In the genomic region with DNA sequence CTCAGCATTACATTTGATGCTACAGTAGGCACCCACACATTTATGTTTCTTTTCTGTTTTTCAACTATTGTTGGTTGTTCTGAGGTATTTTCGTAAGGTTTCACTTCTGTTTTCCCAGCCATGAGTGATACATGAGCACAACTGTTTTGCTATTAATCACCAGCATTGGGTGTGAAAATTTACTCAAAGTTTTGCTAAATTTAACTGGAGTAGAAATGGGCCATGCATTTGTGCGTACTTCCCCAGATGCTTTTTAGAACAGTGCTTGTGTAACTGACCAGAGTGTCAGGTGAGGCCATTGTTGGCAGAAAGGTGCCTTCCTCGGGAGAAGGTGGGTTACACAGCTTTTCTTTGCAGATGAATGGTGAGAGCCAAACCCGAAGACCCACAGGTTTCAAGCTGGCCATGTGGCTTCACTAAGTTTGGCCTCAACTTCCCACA, we compare ENCODE assay signal across 8 cellular contexts.
A peak's percentile ranks its signal among the peaks of the same experiment; 100 is the strongest.
DNase-seq lines count a peak whose midpoint lies in the region; ATAC-seq lines count a peak whose summit lies in the region.

No MANE protein-coding gene starts in this region.

- H3K9me2 ChIP-seq in GM23248 (ENCODE audit: insufficient read depth) = no peaks in the 10 kb centered on the region

- in situ Hi-C loops in GM23248 (cut with MboI) = no loop called here

- no peak overlapping the region for H3K4me2 ChIP-seq in GM23248 (ENCODE audit: unreplicated experiment)

- no peaks in the 10 kb centered on the region for H4K20me1 ChIP-seq in GM23248 (ENCODE audit: insufficient read depth)

- peak; percentile 63 for ATAC-seq in GM18498 (IDR thresholded peaks at IDR 0.05; ENCODE audit: unreplicated experiment)
- ATAC-seq in GM21529 (IDR thresholded peaks at IDR 0.05; ENCODE audit: unreplicated experiment) = peak; percentile 69
- ATAC-seq in HG03575 (IDR thresholded peaks at IDR 0.05; ENCODE audit: extremely low read depth, insufficient number of reproducible peaks, low FRiP score, unreplicated experiment) = peak; percentile 41
- peak; percentile 32 for ATAC-seq in esophagus mucosa

- no peaks in the 10 kb centered on the region for H3K36me3 ChIP-seq in GM23248 (ENCODE audit: low read depth)

- H3K4me1 ChIP-seq in GM23248 (ENCODE audit: insufficient read depth) = no peaks in the 10 kb centered on the region

- H3F3A ChIP-seq in GM23248 (ENCODE audit: insufficient read depth) = no peaks in the 10 kb centered on the region

- no peaks in the 10 kb centered on the region for H3K79me2 ChIP-seq in GM23248 (ENCODE audit: insufficient read depth)

- H3K27ac ChIP-seq in GM23248 = no peak overlapping the region

- 56 to 60% methylated on average over 4 of the region's 4 CpGs for WGBS in GM23248 (ENCODE audit: low coverage in 1 of 2, low lambda C conversion rate in 2 of 2, missing lambda C conversion rate in 2 of 2), 2 experiments

- no peaks in the 10 kb centered on the region for H3K9me3 ChIP-seq in GM23248 (ENCODE audit: low read depth)

- no peak overlapping the region for H2AFZ ChIP-seq in GM23248

- H3K4me3 ChIP-seq in GM23248 = no peak overlapping the region

- no peak overlapping the region for H3K9ac ChIP-seq in GM23248

- DNase-seq in DMS79 (lab: John Stamatoyannopoulos, UW) (no peak), GM23248 (no peak), DMS114 treated with DMSO at 0.1 percent for 48 hours (lab: John Stamatoyannopoulos, UW; ENCODE audit: unreplicated experiment) (no peak), AML-193 (lab: John Stamatoyannopoulos, UW) (no peak)

- peaks cover 6% of the 10 kb centered on the region; the same call in 1 of the 2 replicates for H3K27me3 ChIP-seq in GM23248 (replicated peaks; ENCODE audit: insufficient read depth)
